11 cellular contexts compared by ENCODE assay signal in the genomic region with DNA sequence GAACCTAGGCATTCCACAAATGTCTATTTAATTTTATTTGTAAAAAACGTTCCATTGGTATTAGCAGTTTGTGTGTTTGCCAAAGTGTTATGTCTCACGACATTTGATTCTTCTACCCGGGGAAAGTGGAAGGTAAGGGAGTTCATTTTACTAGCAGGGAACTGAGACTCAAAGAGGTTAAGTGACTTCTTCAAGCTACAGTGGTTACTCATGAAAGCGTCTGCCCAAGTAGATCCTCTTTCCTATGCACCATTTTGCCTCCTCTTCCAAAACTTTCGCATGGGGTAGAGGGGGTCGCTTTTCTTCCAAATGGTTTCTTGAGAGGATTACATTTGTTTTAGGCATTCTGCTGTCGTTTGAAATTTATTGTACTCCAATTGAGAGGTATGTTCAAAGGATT. TPM values are rescaled to one million over a fixed set of nuclear protein-coding genes. Genes with fewer than 3 reads are reported as not detected.
DNase-seq lines count a peak whose midpoint lies in the region; ATAC-seq, FAIRE-seq and TF ChIP-seq lines count a peak whose summit lies in the region.
"Had no signal": no experiment of that assay in that cellular context is flagged by ENCODE, and none has a peak within 500 bp of the region (broad histone marks: within the 10 kb centered on the region; RNA-seq: fewer than 3 reads in every experiment).

No MANE protein-coding gene starts in this region.

- H3K9me3 Mint-ChIP-seq in naive B cell = no peaks in the 10 kb centered on the region

- peak overlapping the region; percentile 84 to 97 (median 94) for H3K27ac Mint-ChIP-seq in naive B cell

- CTCF ChIA-PET in HEK293T (lab: Yijun Ruan, JAX) = no interaction called here

- no peak overlapping the region for H3K14ac ChIP-seq in mesenchymal stem cell (ENCODE audit: low read length in 2 of 2)

- no peak overlapping the region for H2AFZ ChIP-seq in mesenchymal stem cell (ENCODE audit: low read depth, low read length)

- no peak for DNase-seq in HEK293T (ENCODE audit: extremely low spot score)
- DNase-seq in naive B cell = peak; percentile 52
- no peak for DNase-seq in mesenchymal stem cell
- DNase-seq in activated effector memory CD4-positive, alpha-beta T cell treated with anti-CD3 and anti-CD28 coated beads, Interleukin-2, amount 50 U/mL, for 16 hours = no peak
- no peak for DNase-seq in HTR-8/SVneo (ENCODE audit: insufficient read length, low spot score)
- DNase-seq in SIG-M5 treated with dmso at 0.1 percent for 504 hours (lab: John Stamatoyannopoulos, UW; ENCODE audit: unreplicated experiment) = no peak
- DNase-seq: GDM1; NK-92 treated with Interleukin-12 subunit alpha and Interleukin-12 subunit beta, amount 100 ng/mL, for 24 hours had no signal

- peaks cover 45 to 73% (median 59%) of the 10 kb centered on the region in 3 donors for H3K4me1 Mint-ChIP-seq in naive B cell

- no peaks in the 10 kb centered on the region for H3K36me3 ChIP-seq in mesenchymal stem cell (ENCODE audit: control insufficient read depth in 1 of 2, insufficient read depth in 2 of 2, low read depth in 1 of 2, low read length in 2 of 2)

- H3K27me3 Mint-ChIP-seq in naive B cell = no peaks in the 10 kb centered on the region

- no peak overlapping the region for H3K18ac ChIP-seq in mesenchymal stem cell (ENCODE audit: low read depth in 1 of 2, low read length in 2 of 2)

- no peak for FAIRE-seq in HTR-8/SVneo (lab: Jason Lieb, UNC)

- H4K91ac ChIP-seq in mesenchymal stem cell (ENCODE audit: low read length) = no peak overlapping the region

- no peak overlapping the region for H3K4me2 ChIP-seq in mesenchymal stem cell (ENCODE audit: low read length, poor library complexity, severe bottlenecking)

- H3K27me3 ChIP-seq in mesenchymal stem cell (ENCODE audit: control insufficient read depth in 1 of 2, insufficient read depth in 1 of 2, low read length in 2 of 2) = no peaks in the 10 kb centered on the region

- ATAC-seq in GM18909 (IDR thresholded peaks at IDR 0.05; ENCODE audit: poor library complexity, unreplicated experiment) = peak; percentile 76
- peak; percentile 57 for ATAC-seq in HG03457 (IDR thresholded peaks at IDR 0.05; ENCODE audit: unreplicated experiment)
- peak; percentile 84 to 86 for ATAC-seq in naive B cell (ENCODE audit: low read depth in 2 of 2)
- ATAC-seq: activated CD4-positive, CD25-positive, alpha-beta regulatory T cell treated with anti-CD3 and anti-CD28 coated beads, Interleukin-2, amount 50 U/mL, for 24 hours had no signal

- H3K4me3 ChIP-seq in mesenchymal stem cell (ENCODE audit: insufficient read depth in 1 of 2, low read depth in 1 of 2, low read length in 2 of 2) = no peak overlapping the region

- no peak overlapping the region for H2BK12ac ChIP-seq in mesenchymal stem cell (ENCODE audit: low read length in 2 of 2)

- H2AK5ac ChIP-seq in mesenchymal stem cell (ENCODE audit: low read length, severe bottlenecking) = no peak overlapping the region

- H2BK15ac ChIP-seq in mesenchymal stem cell (ENCODE audit: low read depth, poor library complexity, severe bottlenecking) = no peak overlapping the region

- WGBS in mesenchymal stem cell = 92% methylated on average over 7 of the region's 7 CpGs

- no peaks in the 10 kb centered on the region for H3K36me3 Mint-ChIP-seq in naive B cell

- no peak overlapping the region for H2BK5ac ChIP-seq in mesenchymal stem cell (ENCODE audit: low read depth, low read length, poor library complexity, severe bottlenecking)

- H2BK120ac ChIP-seq in mesenchymal stem cell (ENCODE audit: low read depth, low read length) = no peak overlapping the region

- peaks cover 3% of the 10 kb centered on the region for H3K4me1 ChIP-seq in mesenchymal stem cell (ENCODE audit: control insufficient read depth, insufficient read depth, low read depth, low read length)

- H3K9ac ChIP-seq in mesenchymal stem cell (ENCODE audit: low read length) = no peak overlapping the region

- H3K23ac ChIP-seq in mesenchymal stem cell (ENCODE audit: low read length in 2 of 2) = no peak overlapping the region

- no peak overlapping the region for H4K8ac ChIP-seq in mesenchymal stem cell (ENCODE audit: low read length)

- H3K27ac ChIP-seq in mesenchymal stem cell (ENCODE audit: low read length, poor library complexity, severe bottlenecking) = no peak overlapping the region

- H3K4ac ChIP-seq in mesenchymal stem cell (ENCODE audit: low read depth in 1 of 2, low read length in 2 of 2) = no peak overlapping the region

- no peaks in the 10 kb centered on the region for H3K9me3 ChIP-seq in mesenchymal stem cell (ENCODE audit: control insufficient read depth, low read length)

- POLR2A ChIA-PET in HEK293T (lab: Yijun Ruan, JAX) = no interaction called here

- peak overlapping the region; percentile 65 to 91 (median 81) for H3K4me3 Mint-ChIP-seq in naive B cell

- H3K79me1 ChIP-seq in mesenchymal stem cell (replicated peaks; ENCODE audit: low read length, poor library complexity, severe bottlenecking) = peaks cover 31% of the 10 kb centered on the region

TF ChIP-seq in HEK293T, 16 proteins besides CTCF, POLR2A, EP300 and RAD21:
- TF ChIP-seq ELF4 (IDR thresholded peaks at IDR 0.05) = no peak
- TF ChIP-seq, protein P1, sequence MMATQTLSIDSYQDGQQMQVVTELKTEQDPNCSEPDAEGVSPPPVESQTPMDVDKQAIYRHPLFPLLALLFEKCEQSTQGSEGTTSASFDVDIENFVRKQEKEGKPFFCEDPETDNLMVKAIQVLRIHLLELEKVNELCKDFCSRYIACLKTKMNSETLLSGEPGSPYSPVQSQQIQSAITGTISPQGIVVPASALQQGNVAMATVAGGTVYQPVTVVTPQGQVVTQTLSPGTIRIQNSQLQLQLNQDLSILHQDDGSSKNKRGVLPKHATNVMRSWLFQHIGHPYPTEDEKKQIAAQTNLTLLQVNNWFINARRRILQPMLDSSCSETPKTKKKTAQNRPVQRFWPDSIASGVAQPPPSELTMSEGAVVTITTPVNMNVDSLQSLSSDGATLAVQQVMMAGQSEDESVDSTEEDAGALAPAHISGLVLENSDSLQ (IDR thresholded peaks at IDR 0.05) = peak; percentile 43; the same call in 1 of the 2 replicates

RNA-seq across cellular contexts. Expression of a gene that starts 9.0 kb away (rescaled TPM):
- polyA plus RNA-seq in naive B cell (ENCODE audit: low read depth in 6 of 6) = 1 to 10 TPM; 3.5 to 9.2 (median 4.9) TPM
- polyA plus RNA-seq in mesenchymal stem cell (2013, experiment 1 of 2) = 6.0 TPM
- polyA plus RNA-seq in mesenchymal stem cell (2013, experiment 2 of 2) = 5.4 TPM

RNA-seq across cellular contexts. Expression of a gene that starts 37.2 kb away (rescaled TPM):
- polyA plus RNA-seq in naive B cell (ENCODE audit: low read depth in 6 of 6) = 1 to 10 TPM in 3 of 6 donors, under 1 TPM in 2, not detected in 1; 0.71 to 1.1 (median 1.0) TPM
- polyA plus RNA-seq in mesenchymal stem cell (2013, experiment 1 of 2) = not detected
- polyA plus RNA-seq in mesenchymal stem cell (2013, experiment 2 of 2) = not detected
